ENCODE assay signal across 8 cellular contexts in the genomic region with DNA sequence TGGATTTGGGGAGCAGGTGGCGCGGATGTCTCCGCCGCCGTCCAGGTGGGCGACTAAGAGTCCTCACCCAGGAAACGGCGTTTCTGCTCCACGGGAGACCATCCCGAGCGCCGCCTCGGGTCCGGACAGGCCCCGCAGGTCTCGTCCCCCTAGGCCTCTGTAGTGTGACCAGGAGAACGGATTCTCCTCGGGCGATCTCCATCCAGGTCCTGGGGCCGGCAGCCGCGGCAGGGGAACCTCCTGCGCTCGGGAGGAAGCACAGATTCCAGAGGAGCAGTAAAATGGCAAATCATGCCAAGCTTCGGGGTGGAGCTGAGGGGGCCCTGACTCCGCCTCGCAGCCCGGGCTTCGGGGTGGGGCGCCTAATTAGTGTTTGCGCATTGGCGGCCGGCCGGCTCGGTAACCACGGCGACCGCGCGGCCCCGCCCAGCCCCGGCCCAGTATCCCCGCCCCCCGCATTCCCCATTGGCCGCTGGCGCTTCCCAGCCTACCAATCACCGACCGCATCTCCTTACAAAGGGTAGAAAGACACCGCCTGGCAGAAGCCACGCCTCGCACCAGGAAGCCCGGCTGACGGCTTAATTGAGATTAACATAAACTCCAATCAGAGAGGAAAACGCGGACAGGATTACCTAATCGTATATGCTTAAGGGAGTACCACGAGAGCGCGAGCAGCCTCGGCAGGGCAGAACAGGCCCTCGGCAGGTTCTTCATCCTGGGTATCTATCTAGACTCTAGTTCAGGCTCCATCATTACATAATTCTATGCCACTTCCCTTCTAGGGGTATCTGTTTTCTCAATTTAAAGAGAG.
A peak's percentile ranks its signal among the peaks of the same experiment; 100 is the strongest.
DNase-seq lines count a peak whose midpoint lies in the region; ATAC-seq, FAIRE-seq and TF ChIP-seq lines count a peak whose summit lies in the region.

No MANE protein-coding gene starts in this region.

- POLR2A ChIA-PET in BJ (lab: Charles Lee), result interaction anchor here (0.6 to 0.9 kb wide), 4 partner anchors 15 to 170 kb away, joined by 3 to 6 read pairs (median 4); no protein-coding TSS in a partner anchor

- no peaks in the 10 kb centered on the region for H3K27me3 ChIP-seq in BJ (ENCODE audit: control insufficient read depth, insufficient read depth, low read length)

- CTCF ChIA-PET in BJ (lab: Yijun Ruan, JAX), result interaction anchor here (0.5 to 1.0 kb wide), 2 partner anchors 10 to 188 kb away, joined by 3 to 6 read pairs; no protein-coding TSS in a partner anchor

- TF ChIP-seq CTCF in BJ (IDR thresholded peaks at IDR 0.05; ENCODE audit: insufficient read depth, low read depth, low read length), result no peak

- H3K36me3 ChIP-seq in BJ (ENCODE audit: control insufficient read depth, insufficient read depth, low read length), result no peaks in the 10 kb centered on the region

- peak; percentile 5 for FAIRE-seq in colon (lab: Jason Lieb, UNC)

- ATAC-seq in HG03457 (IDR thresholded peaks at IDR 0.05; ENCODE audit: unreplicated experiment), result peak; percentile 91

- DNase-seq in BJ (ENCODE audit: low read depth) (peak; percentile 94), GM19240 (ENCODE audit: insufficient read length, low spot score) (peak; percentile 98), NCI-H524 treated with DMSO at 0.1 percent for 48 hours (lab: John Stamatoyannopoulos, UW) (peak; percentile 81), kidney glomerular epithelial cell (lab: John Stamatoyannopoulos, UW) (peak; percentile 96)
- DNase-seq in activated CD4-positive, alpha-beta T cell treated with anti-CD3 and anti-CD28 coated beads for 48 hours, result peak; percentile 96
- DNase-seq in stimulated activated CD4-positive, alpha-beta T cell treated with anti-CD3 and anti-CD28 coated beads, Interleukin-15, amount 100 ng/mL, for 48 hours (ENCODE audit: low read depth in 2 of 2), result peak; percentile 90 to 92

- H3K4me3 ChIP-seq in BJ (ENCODE audit: low read depth, low read length), result peak overlapping the region; percentile 92

Comparison
In these comparisons a context has a peak if more than half of its experiments do, and no peak if none do; other contexts are left out.
1. Peak in every context shown above with its lines: DNase-seq, ATAC-seq and H3K4me3 ChIP-seq.